4 cellular contexts compared by ENCODE assay signal in the genomic region with DNA sequence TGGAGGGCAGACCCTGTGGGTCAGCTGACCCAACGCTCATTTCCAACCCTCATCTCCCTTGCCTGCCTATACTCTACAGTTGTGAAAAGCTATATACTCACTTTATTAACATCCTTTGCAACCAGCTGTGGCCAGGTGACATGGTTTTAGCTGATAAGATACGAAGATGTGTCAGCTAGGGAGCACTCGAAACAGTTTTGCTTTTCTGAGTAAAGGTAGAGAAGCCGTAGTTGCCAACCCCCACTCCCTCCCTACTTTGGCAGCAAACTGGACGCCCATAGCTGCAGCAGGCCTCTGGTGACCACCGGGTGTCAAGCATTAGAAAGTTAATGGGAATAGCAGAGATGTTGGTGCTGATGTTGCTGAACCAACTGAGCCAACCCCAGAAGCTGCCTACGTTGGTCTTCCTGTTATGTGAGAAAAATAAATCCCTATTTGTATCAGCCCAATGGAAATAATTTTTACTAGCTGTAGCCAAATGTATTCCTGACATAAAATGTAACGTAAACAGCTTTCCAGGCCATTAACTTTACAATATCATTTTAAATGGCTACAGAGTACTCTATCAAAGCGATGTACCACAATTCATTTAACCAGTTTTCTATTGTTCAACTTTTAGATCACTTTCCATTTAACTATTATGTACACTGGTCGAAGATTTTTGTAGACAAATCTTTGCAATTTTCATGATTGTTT.
TF ChIP-seq lines count a peak whose summit lies in the region.

No MANE protein-coding gene starts in this region.

TF ChIP-seq in GM12891, 5 proteins besides CTCF, POLR2A, EP300 and RAD21:
- TF ChIP-seq TAF1 (IDR thresholded peaks at IDR 0.05; ENCODE audit: low read depth, low read length): no peak
- no peak for TF ChIP-seq PAX5 (IDR thresholded peaks at IDR 0.05; ENCODE audit: insufficient read depth, low read length, severe bottlenecking)
- no peak for TF ChIP-seq POLR2AphosphoS5 (IDR thresholded peaks at IDR 0.05; ENCODE audit: low read depth, low read length)
- TF ChIP-seq POU2F2 (IDR thresholded peaks at IDR 0.05; ENCODE audit: low read depth, low read length): no peak
- TF ChIP-seq SPI1 (IDR thresholded peaks at IDR 0.05; ENCODE audit: low read depth, low read length): no peak

TF ChIP-seq in HEK293, 187 proteins besides CTCF, POLR2A, EP300 and RAD21:
- peak; percentile 47; the same call in 1 of the 2 replicates for TF ChIP-seq FEZF1 (tag by site-specific recombination; IDR thresholded peaks at IDR 0.05)
- TF ChIP-seq REPIN1 (tag by site-specific recombination; IDR thresholded peaks at IDR 0.05; ENCODE audit: low read depth): no peak
- TF ChIP-seq, protein P1, sequence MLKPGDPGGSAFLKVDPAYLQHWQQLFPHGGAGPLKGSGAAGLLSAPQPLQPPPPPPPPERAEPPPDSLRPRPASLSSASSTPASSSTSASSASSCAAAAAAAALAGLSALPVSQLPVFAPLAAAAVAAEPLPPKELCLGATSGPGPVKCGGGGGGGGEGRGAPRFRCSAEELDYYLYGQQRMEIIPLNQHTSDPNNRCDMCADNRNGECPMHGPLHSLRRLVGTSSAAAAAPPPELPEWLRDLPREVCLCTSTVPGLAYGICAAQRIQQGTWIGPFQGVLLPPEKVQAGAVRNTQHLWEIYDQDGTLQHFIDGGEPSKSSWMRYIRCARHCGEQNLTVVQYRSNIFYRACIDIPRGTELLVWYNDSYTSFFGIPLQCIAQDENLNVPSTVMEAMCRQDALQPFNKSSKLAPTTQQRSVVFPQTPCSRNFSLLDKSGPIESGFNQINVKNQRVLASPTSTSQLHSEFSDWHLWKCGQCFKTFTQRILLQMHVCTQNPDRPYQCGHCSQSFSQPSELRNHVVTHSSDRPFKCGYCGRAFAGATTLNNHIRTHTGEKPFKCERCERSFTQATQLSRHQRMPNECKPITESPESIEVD (tag by site-specific recombination; IDR thresholded peaks at IDR 0.05): peak; percentile 92
- TF ChIP-seq ZNF626 (tag by site-specific recombination; IDR thresholded peaks at IDR 0.05): no peak
- TF ChIP-seq, protein P2, sequence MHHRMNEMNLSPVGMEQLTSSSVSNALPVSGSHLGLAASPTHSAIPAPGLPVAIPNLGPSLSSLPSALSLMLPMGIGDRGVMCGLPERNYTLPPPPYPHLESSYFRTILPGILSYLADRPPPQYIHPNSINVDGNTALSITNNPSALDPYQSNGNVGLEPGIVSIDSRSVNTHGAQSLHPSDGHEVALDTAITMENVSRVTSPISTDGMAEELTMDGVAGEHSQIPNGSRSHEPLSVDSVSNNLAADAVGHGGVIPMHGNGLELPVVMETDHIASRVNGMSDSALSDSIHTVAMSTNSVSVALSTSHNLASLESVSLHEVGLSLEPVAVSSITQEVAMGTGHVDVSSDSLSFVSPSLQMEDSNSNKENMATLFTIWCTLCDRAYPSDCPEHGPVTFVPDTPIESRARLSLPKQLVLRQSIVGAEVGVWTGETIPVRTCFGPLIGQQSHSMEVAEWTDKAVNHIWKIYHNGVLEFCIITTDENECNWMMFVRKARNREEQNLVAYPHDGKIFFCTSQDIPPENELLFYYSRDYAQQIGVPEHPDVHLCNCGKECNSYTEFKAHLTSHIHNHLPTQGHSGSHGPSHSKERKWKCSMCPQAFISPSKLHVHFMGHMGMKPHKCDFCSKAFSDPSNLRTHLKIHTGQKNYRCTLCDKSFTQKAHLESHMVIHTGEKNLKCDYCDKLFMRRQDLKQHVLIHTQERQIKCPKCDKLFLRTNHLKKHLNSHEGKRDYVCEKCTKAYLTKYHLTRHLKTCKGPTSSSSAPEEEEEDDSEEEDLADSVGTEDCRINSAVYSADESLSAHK (tag by site-specific recombination; IDR thresholded peaks at IDR 0.05): peak; percentile 95
- TF ChIP-seq, protein P3, sequence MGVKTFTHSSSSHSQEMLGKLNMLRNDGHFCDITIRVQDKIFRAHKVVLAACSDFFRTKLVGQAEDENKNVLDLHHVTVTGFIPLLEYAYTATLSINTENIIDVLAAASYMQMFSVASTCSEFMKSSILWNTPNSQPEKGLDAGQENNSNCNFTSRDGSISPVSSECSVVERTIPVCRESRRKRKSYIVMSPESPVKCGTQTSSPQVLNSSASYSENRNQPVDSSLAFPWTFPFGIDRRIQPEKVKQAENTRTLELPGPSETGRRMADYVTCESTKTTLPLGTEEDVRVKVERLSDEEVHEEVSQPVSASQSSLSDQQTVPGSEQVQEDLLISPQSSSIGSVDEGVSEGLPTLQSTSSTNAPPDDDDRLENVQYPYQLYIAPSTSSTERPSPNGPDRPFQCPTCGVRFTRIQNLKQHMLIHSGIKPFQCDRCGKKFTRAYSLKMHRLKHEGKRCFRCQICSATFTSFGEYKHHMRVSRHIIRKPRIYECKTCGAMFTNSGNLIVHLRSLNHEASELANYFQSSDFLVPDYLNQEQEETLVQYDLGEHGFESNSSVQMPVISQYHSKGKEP (tag by site-specific recombination; IDR thresholded peaks at IDR 0.05): 0 out of 2 replicates have a peak, but pooled peaks have one; percentile 39
- 0 out of 2 replicates have a peak, but pooled peaks have one; percentile 20 for TF ChIP-seq ZIC2 (tag by site-specific recombination; IDR thresholded peaks at IDR 0.05)
- no peak for TF ChIP-seq ZNF660 (tag by site-specific recombination; IDR thresholded peaks at IDR 0.05)
- TF ChIP-seq ZNF843 (tag by site-specific recombination; IDR thresholded peaks at IDR 0.05): 0 out of 2 replicates have a peak, but pooled peaks have one; percentile 42
- peak; percentile 72 for TF ChIP-seq OSR2 (tag by site-specific recombination; IDR thresholded peaks at IDR 0.05)
- TF ChIP-seq MZF1 (tag by site-specific recombination; IDR thresholded peaks at IDR 0.05; ENCODE audit: borderline replicate concordance): peak; percentile 24; the same call in 1 of the 2 replicates

TF ChIP-seq in HEK293T, 16 proteins besides CTCF, POLR2A, EP300 and RAD21:
- no peak for TF ChIP-seq BHLHE40 (IDR thresholded peaks at IDR 0.05; ENCODE audit: borderline replicate concordance)
- no peak for TF ChIP-seq NFRKB (IDR thresholded peaks at IDR 0.05)
- no peak for TF ChIP-seq FOXK2 (IDR thresholded peaks at IDR 0.05)
- no peak for TF ChIP-seq TARDBP (IDR thresholded peaks at IDR 0.05)
- no peak for TF ChIP-seq HDGF (IDR thresholded peaks at IDR 0.05; ENCODE audit: borderline replicate concordance)
- no peak for TF ChIP-seq L3MBTL2 (conservative IDR thresholded peaks at IDR 0.05)
- no peak; the same call in 1 of the 2 replicates for TF ChIP-seq CTBP1 (IDR thresholded peaks at IDR 0.05; ENCODE audit: borderline replicate concordance)
- TF ChIP-seq SP1 (IDR thresholded peaks at IDR 0.05): no peak
- TF ChIP-seq LEF1 (IDR thresholded peaks at IDR 0.05; ENCODE audit: borderline replicate concordance): no peak
- no peak for TF ChIP-seq ZNF384 (IDR thresholded peaks at IDR 0.05)
- no peak for TF ChIP-seq FOXM1 (IDR thresholded peaks at IDR 0.05; ENCODE audit: borderline replicate concordance)
- TF ChIP-seq, protein P4, sequence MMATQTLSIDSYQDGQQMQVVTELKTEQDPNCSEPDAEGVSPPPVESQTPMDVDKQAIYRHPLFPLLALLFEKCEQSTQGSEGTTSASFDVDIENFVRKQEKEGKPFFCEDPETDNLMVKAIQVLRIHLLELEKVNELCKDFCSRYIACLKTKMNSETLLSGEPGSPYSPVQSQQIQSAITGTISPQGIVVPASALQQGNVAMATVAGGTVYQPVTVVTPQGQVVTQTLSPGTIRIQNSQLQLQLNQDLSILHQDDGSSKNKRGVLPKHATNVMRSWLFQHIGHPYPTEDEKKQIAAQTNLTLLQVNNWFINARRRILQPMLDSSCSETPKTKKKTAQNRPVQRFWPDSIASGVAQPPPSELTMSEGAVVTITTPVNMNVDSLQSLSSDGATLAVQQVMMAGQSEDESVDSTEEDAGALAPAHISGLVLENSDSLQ (IDR thresholded peaks at IDR 0.05): no peak
- TF ChIP-seq FOXA1 (IDR thresholded peaks at IDR 0.05): no peak
- TF ChIP-seq ELF4 (IDR thresholded peaks at IDR 0.05): no peak
- no peak for TF ChIP-seq ARNT (IDR thresholded peaks at IDR 0.05)
- no peak for TF ChIP-seq SUZ12 (IDR thresholded peaks at IDR 0.05)

TF ChIP-seq in IMR-90, 13 proteins besides CTCF, POLR2A, EP300 and RAD21:
- TF ChIP-seq, protein P5, sequence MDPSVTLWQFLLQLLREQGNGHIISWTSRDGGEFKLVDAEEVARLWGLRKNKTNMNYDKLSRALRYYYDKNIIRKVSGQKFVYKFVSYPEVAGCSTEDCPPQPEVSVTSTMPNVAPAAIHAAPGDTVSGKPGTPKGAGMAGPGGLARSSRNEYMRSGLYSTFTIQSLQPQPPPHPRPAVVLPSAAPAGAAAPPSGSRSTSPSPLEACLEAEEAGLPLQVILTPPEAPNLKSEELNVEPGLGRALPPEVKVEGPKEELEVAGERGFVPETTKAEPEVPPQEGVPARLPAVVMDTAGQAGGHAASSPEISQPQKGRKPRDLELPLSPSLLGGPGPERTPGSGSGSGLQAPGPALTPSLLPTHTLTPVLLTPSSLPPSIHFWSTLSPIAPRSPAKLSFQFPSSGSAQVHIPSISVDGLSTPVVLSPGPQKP (IDR thresholded peaks at IDR 0.05; ENCODE audit: borderline replicate concordance, low read depth, low read length): no peak
- no peak for TF ChIP-seq MAZ (IDR thresholded peaks at IDR 0.05; ENCODE audit: borderline replicate concordance, low read depth, low read length)
- no peak for TF ChIP-seq MAFK (IDR thresholded peaks at IDR 0.05; ENCODE audit: low read depth, low read length)
- no peak for TF ChIP-seq CEBPB (IDR thresholded peaks at IDR 0.05; ENCODE audit: low read depth, low read length)
- TF ChIP-seq MXI1 (IDR thresholded peaks at IDR 0.05; ENCODE audit: borderline replicate concordance, low read depth, low read length): no peak
- TF ChIP-seq SMC3 (IDR thresholded peaks at IDR 0.05; ENCODE audit: low read depth, low read length): no peak
- TF ChIP-seq, protein P6, sequence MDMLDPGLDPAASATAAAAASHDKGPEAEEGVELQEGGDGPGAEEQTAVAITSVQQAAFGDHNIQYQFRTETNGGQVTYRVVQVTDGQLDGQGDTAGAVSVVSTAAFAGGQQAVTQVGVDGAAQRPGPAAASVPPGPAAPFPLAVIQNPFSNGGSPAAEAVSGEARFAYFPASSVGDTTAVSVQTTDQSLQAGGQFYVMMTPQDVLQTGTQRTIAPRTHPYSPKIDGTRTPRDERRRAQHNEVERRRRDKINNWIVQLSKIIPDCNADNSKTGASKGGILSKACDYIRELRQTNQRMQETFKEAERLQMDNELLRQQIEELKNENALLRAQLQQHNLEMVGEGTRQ (IDR thresholded peaks at IDR 0.05; ENCODE audit: low read depth, low read length): no peak
- TF ChIP-seq FOS (IDR thresholded peaks at IDR 0.05; ENCODE audit: low read depth, low read length): no peak
- no peak for TF ChIP-seq NFE2L2 (IDR thresholded peaks at IDR 0.05; ENCODE audit: low read depth, low read length)
- TF ChIP-seq CHD1 (IDR thresholded peaks at IDR 0.05; ENCODE audit: low read depth, low read length): no peak
- TF ChIP-seq BHLHE40 (IDR thresholded peaks at IDR 0.05; ENCODE audit: low read depth, low read length): no peak
- TF ChIP-seq RFX5 (IDR thresholded peaks at IDR 0.05; ENCODE audit: low read depth, low read length): no peak
- TF ChIP-seq RCOR1 (IDR thresholded peaks at IDR 0.05; ENCODE audit: insufficient replicate concordance, low read length): no peak
